Comparison of ENCODE assay signal across 24 cellular contexts in the genomic region with DNA sequence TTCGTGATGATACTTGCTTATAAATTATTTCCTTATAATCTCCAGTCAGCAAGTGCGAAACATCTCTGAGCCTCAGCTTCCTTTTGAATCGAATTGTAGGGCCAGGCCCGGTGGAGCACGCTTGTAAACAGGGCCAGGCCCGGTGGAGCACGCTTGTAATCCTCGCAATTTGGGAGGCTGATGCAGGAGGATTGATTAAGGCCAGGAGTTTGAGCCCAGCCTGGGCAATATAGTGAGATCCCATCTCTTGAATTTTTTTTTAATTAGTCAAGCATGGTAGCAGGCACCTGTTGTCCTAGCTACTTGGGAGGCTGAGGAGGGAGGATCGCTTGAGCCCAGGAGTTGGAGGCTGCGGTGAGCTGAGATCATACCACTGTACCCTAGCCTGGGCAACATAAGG.
DNase-seq lines count a peak whose midpoint lies in the region; ATAC-seq, FAIRE-seq and TF ChIP-seq lines count a peak whose summit lies in the region.
"Had no signal": no experiment of that assay in that cellular context is flagged by ENCODE, and none has a peak within 500 bp of the region (broad histone marks: within the 10 kb centered on the region; RNA-seq: fewer than 3 reads in every experiment).

No MANE protein-coding gene starts in this region.

- no peaks in the 10 kb centered on the region for H3K27me3 ChIP-seq in HepG2 (ENCODE audit: control insufficient read depth in 1 of 2, insufficient read depth in 2 of 2, low read length in 2 of 2)
- H3K27me3 ChIP-seq in right lobe of liver: no peaks in the 10 kb centered on the region
- H3K27me3 ChIP-seq: BLaER1 had no signal

- H3K36me3 Mint-ChIP-seq in endothelial cell (ENCODE audit: low read depth, unreplicated experiment): peaks cover 61% of the 10 kb centered on the region
- peaks cover 64% of the 10 kb centered on the region for H3K36me3 Mint-ChIP-seq in stimulated activated effector memory CD8-positive, alpha-beta T cell treated with anti-CD3 and anti-CD28 coated beads, Interleukin-12 subunit alpha, Interleukin-12 subunit beta, amount 100 ng/mL, for 72 hours

- TF ChIP-seq POLR2A in HepG2 (IDR thresholded peaks at IDR 0.05; ENCODE audit: insufficient read depth in 1 of 2, low read depth in 2 of 2, low read length in 2 of 2): no peak
- TF ChIP-seq POLR2A in right lobe of liver (IDR thresholded peaks at IDR 0.05): no peak

- CTCF ChIA-PET in HepG2 (lab: Yijun Ruan, JAX; ENCODE audit: low intra/inter-chr PET ratio, low total read pairs): no interaction called here

- no peak overlapping the region for H3K4me3 ChIP-seq in HepG2 (replicated peaks in 1 of 3; ENCODE audit: insufficient read depth in 1 of 3, low read depth in 2 of 3, low read length in 3 of 3)
- no peak overlapping the region for H3K4me3 ChIP-seq in right lobe of liver
- H3K4me3 ChIP-seq: BLaER1, GM23248 had no signal

- FAIRE-seq in HepG2 (lab: Jason Lieb, UNC): no peak
- FAIRE-seq: A204.1, G401.6, GM12892, GM19239, H1 had no signal

- no peak overlapping the region for H3K27ac Mint-ChIP-seq in endothelial cell (ENCODE audit: unreplicated experiment)
- H3K27ac Mint-ChIP-seq in stimulated activated effector memory CD8-positive, alpha-beta T cell treated with anti-CD3 and anti-CD28 coated beads, Interleukin-12 subunit alpha, Interleukin-12 subunit beta, amount 100 ng/mL, for 72 hours: peak overlapping the region; percentile 69
- H3K27ac Mint-ChIP-seq: B cell; CD8-positive, alpha-beta T cell; HFFc6 had no signal

- H3K9me3 Mint-ChIP-seq in endothelial cell (ENCODE audit: unreplicated experiment): no peaks in the 10 kb centered on the region
- H3K9me3 Mint-ChIP-seq in stimulated activated effector memory CD8-positive, alpha-beta T cell treated with anti-CD3 and anti-CD28 coated beads, Interleukin-12 subunit alpha, Interleukin-12 subunit beta, amount 100 ng/mL, for 72 hours: no peaks in the 10 kb centered on the region
- H3K9me3 Mint-ChIP-seq: CD4-positive, CD25-positive, alpha-beta regulatory T cell; CD8-positive, alpha-beta T cell had no signal

- TF ChIP-seq EP300 in HepG2 (IDR thresholded peaks at IDR 0.05; ENCODE audit: low read depth in 2 of 2, low read length in 2 of 2) (no peak), HepG2 (CRISPR knock-in tag; IDR thresholded peaks at IDR 0.05; ENCODE audit: borderline replicate concordance) (no peak)

- BruUV-seq in HepG2 (replicated peaks; lab: Mats Ljungman, UMichigan): no TSS peak

- no peak for ATAC-seq in HepG2
- no peak for ATAC-seq in right lobe of liver
- no peak for ATAC-seq in stimulated activated effector memory CD8-positive, alpha-beta T cell treated with anti-CD3 and anti-CD28 coated beads, Interleukin-12 subunit alpha, Interleukin-12 subunit beta, amount 100 ng/mL, for 72 hours
- no peak for ATAC-seq in HG02623 (IDR thresholded peaks at IDR 0.05; ENCODE audit: unreplicated experiment)
- no peak for ATAC-seq in HG02763 (IDR thresholded peaks at IDR 0.05; ENCODE audit: unreplicated experiment)
- ATAC-seq: CD8-positive, alpha-beta T cell; HCT116 had no signal

- H3K27me3 Mint-ChIP-seq in endothelial cell (ENCODE audit: unreplicated experiment): peaks cover 5% of the 10 kb centered on the region
- H3K27me3 Mint-ChIP-seq: B cell; CD4-positive, CD25-positive, alpha-beta regulatory T cell had no signal

- POLR2A ChIA-PET in HepG2 (lab: Yijun Ruan, JAX): no interaction called here

- H3K4me1 ChIP-seq in HepG2 (ENCODE audit: insufficient read depth, low read length): no peaks in the 10 kb centered on the region
- H3K4me1 ChIP-seq in right lobe of liver: no peaks in the 10 kb centered on the region
- H3K4me1 ChIP-seq: Caco-2 had no signal

- H3K27ac ChIP-seq in HepG2 (ENCODE audit: extremely low read length, insufficient read depth, low read length) (no peak overlapping the region), right lobe of liver (no peak overlapping the region)
- H3K27ac ChIP-seq: 22Rv1, BLaER1, C4-2B, GM23248 had no signal

- no peak overlapping the region for H3K9ac ChIP-seq in HepG2 (ENCODE audit: insufficient read depth, low read depth, low read length)
- H3K9ac ChIP-seq: BLaER1, GM23248 had no signal

- DNase-seq in HepG2 (ENCODE audit: low spot score) (no peak), right lobe of liver (no peak), endothelial cell (ENCODE audit: low spot score) (no peak)
- DNase-seq in stimulated activated effector memory CD8-positive, alpha-beta T cell treated with anti-CD3 and anti-CD28 coated beads, Interleukin-12 subunit alpha, Interleukin-12 subunit beta, amount 100 ng/mL, for 72 hours (ENCODE audit: low spot score in 2 of 2): no peak
- DNase-seq: Caco-2; CD4-positive, CD25-positive, alpha-beta regulatory T cell; CD8-positive, alpha-beta T cell; DMS153; DND-41; GM23248; H9; HFFc6 had no signal

- H2AFZ ChIP-seq in HepG2 (ENCODE audit: low read length): no peak overlapping the region
- H2AFZ ChIP-seq: GM23248 had no signal

- H3K79me2 ChIP-seq in HepG2 (ENCODE audit: insufficient read depth, low read length): no peaks in the 10 kb centered on the region

- peak overlapping the region; percentile 65 for H3K4me3 Mint-ChIP-seq in endothelial cell (ENCODE audit: unreplicated experiment)
- no peak overlapping the region for H3K4me3 Mint-ChIP-seq in stimulated activated effector memory CD8-positive, alpha-beta T cell treated with anti-CD3 and anti-CD28 coated beads, Interleukin-12 subunit alpha, Interleukin-12 subunit beta, amount 100 ng/mL, for 72 hours
- H3K4me3 Mint-ChIP-seq: B cell; CD4-positive, CD25-positive, alpha-beta regulatory T cell; CD8-positive, alpha-beta T cell; H9; HFFc6 had no signal

- 99% methylated on average over 10 of the region's 10 CpGs for WGBS in HepG2 (ENCODE audit: low lambda C conversion rate)
- WGBS in right lobe of liver (ENCODE audit: insufficient coverage, low coverage, low lambda C conversion rate, missing lambda C conversion rate): 96% methylated on average over 3 of the region's 10 CpGs

- no peaks in the 10 kb centered on the region; the same call in 1 of the 2 replicates for H3K9me3 ChIP-seq in HepG2 (ENCODE audit: low read length)
- H3K9me3 ChIP-seq in right lobe of liver: no peaks in the 10 kb centered on the region

- no peak for TF ChIP-seq RAD21 in HepG2 (CRISPR knock-in tag; IDR thresholded peaks at IDR 0.05)

- peaks cover 33 to 91% of the 10 kb centered on the region in 2 experiments for H3K36me3 ChIP-seq in HepG2 (replicated peaks in 1 of 2; ENCODE audit: control insufficient read depth in 1 of 2, insufficient read depth in 2 of 2, low read length in 2 of 2)
- H3K36me3 ChIP-seq in right lobe of liver: peaks cover 0 to 38% (median 18%) of the 10 kb centered on the region in 4 donors

- TF ChIP-seq CTCF in HepG2 (CRISPR knock-in tag; IDR thresholded peaks at IDR 0.05): no peak
- no peak for TF ChIP-seq CTCF in right lobe of liver (IDR thresholded peaks at IDR 0.05)
- TF ChIP-seq CTCF in endothelial cell (IDR thresholded peaks at IDR 0.05; ENCODE audit: unreplicated experiment): no peak

- no peak overlapping the region for H3K4me2 ChIP-seq in HepG2 (ENCODE audit: low read depth, low read length)
- H3K4me2 ChIP-seq: BLaER1 had no signal

- in situ Hi-C loops in HepG2 (cut with HindIII; ENCODE audit: extremely low pct_ligation_motif_present, low pct_unique_long_range_greater_than_20kb): no loop called here

- intact Hi-C loops in HepG2 (cut with micrococcal nuclease; ENCODE audit: unreplicated experiment) (no loop called here), right lobe of liver (cut with DNase I) (no loop called here)

- H3K4me1 Mint-ChIP-seq in endothelial cell (ENCODE audit: unreplicated experiment): no peaks in the 10 kb centered on the region
- no peaks in the 10 kb centered on the region for H3K4me1 Mint-ChIP-seq in stimulated activated effector memory CD8-positive, alpha-beta T cell treated with anti-CD3 and anti-CD28 coated beads, Interleukin-12 subunit alpha, Interleukin-12 subunit beta, amount 100 ng/mL, for 72 hours
- H3K4me1 Mint-ChIP-seq: B cell had no signal

- no peaks in the 10 kb centered on the region for H4K20me1 ChIP-seq in HepG2 (ENCODE audit: insufficient read depth, low read length)
- H4K20me1 ChIP-seq: BLaER1 had no signal

TF ChIP-seq in HepG2, 621 proteins besides CTCF, POLR2A, EP300 and RAD21:
- TF ChIP-seq ZNF121 (CRISPR knock-in tag; IDR thresholded peaks at IDR 0.05): 0 out of 2 replicates have a peak, but pooled peaks have one; percentile 32
- TF ChIP-seq ZNF841 (CRISPR knock-in tag; IDR thresholded peaks at IDR 0.05; ENCODE audit: borderline replicate concordance): no peak
